Comparison of ENCODE assay signal across 9 cellular contexts in genomic region chr2:55159037-55159651, GRCh38.
DNase-seq lines count a peak whose midpoint lies in the region; ATAC-seq, FAIRE-seq and TF ChIP-seq lines count a peak whose summit lies in the region.
"Had no signal": no experiment of that assay in that cellular context is flagged by ENCODE, and none has a peak within 500 bp of the region (broad histone marks: within the 10 kb centered on the region; RNA-seq: fewer than 3 reads in every experiment).

No MANE protein-coding gene starts in this region.

- no peaks in the 10 kb centered on the region for H3K79me2 ChIP-seq in HepG2 (ENCODE audit: insufficient read depth, low read length)

- no peak overlapping the region; the same call in 1 of the 2 replicates for H3K4me2 ChIP-seq in HepG2 (ENCODE audit: low read depth, low read length)

- no peak for TF ChIP-seq EP300 in HepG2 (IDR thresholded peaks at IDR 0.05; ENCODE audit: low read depth in 2 of 2, low read length in 2 of 2)
- no peak for TF ChIP-seq EP300 in HepG2 (CRISPR knock-in tag; IDR thresholded peaks at IDR 0.05; ENCODE audit: borderline replicate concordance)
- no peak for TF ChIP-seq EP300 in suprapubic skin (IDR thresholded peaks at IDR 0.05)

- H3K27me3 ChIP-seq in liver (ENCODE audit: control insufficient read depth in 4 of 4, insufficient read depth in 4 of 4, low read length in 3 of 4) (no peaks in the 10 kb centered on the region), HepG2 (ENCODE audit: control insufficient read depth in 1 of 2, insufficient read depth in 2 of 2, low read length in 2 of 2) (peaks cover 2 to 63% of the 10 kb centered on the region in 2 experiments; a peak in 4 of 5 replicates), suprapubic skin (no peaks in the 10 kb centered on the region)
- H3K27me3 ChIP-seq in CD4-positive, alpha-beta T cell (ENCODE audit: control insufficient read depth, insufficient read depth, low read length): no peaks in the 10 kb centered on the region
- H3K27me3 ChIP-seq: SJSA1 had no signal

- no peak for FAIRE-seq in HepG2 (lab: Jason Lieb, UNC)

- H3K27ac Mint-ChIP-seq in CD4-positive, alpha-beta T cell: no peak overlapping the region
- no peak overlapping the region for H3K27ac Mint-ChIP-seq in WTC11

- H2AFZ ChIP-seq in HepG2 (ENCODE audit: low read length): no peak overlapping the region

- no peak overlapping the region for H3K27ac ChIP-seq in liver (ENCODE audit: low read depth in 1 of 2, low read length in 2 of 2)
- no peak overlapping the region for H3K27ac ChIP-seq in HepG2 (ENCODE audit: extremely low read length, insufficient read depth, low read length)
- H3K27ac ChIP-seq in suprapubic skin: peak overlapping the region; percentile 51
- no peak overlapping the region for H3K27ac ChIP-seq in CD4-positive, alpha-beta T cell (ENCODE audit: low read depth, low read length)
- H3K27ac ChIP-seq: SJSA1 had no signal

- no peak for TF ChIP-seq POLR2A in HepG2 (IDR thresholded peaks at IDR 0.05; ENCODE audit: insufficient read depth in 1 of 2, low read depth in 2 of 2, low read length in 2 of 2)
- no peak for TF ChIP-seq POLR2A in erythroblast (IDR thresholded peaks at IDR 0.05; ENCODE audit: low read length)
- TF ChIP-seq POLR2A in suprapubic skin (IDR thresholded peaks at IDR 0.05): no peak

- WGBS in liver: 70% methylated on average over 4 of the region's 4 CpGs
- 40% methylated on average over 4 of the region's 4 CpGs for WGBS in HepG2 (ENCODE audit: low lambda C conversion rate)
- 60% methylated on average over 4 of the region's 4 CpGs for WGBS in suprapubic skin

- peaks cover 8% of the 10 kb centered on the region for H3K4me1 Mint-ChIP-seq in CD4-positive, alpha-beta T cell (ENCODE audit: low read depth)
- peaks cover 52% of the 10 kb centered on the region for H3K4me1 Mint-ChIP-seq in WTC11

- H3K9me3 ChIP-seq in liver (ENCODE audit: control insufficient read depth in 4 of 4, low read length in 3 of 4) (no peaks in the 10 kb centered on the region), HepG2 (ENCODE audit: low read length) (no peaks in the 10 kb centered on the region), suprapubic skin (no peaks in the 10 kb centered on the region)
- H3K9me3 ChIP-seq in CD4-positive, alpha-beta T cell (ENCODE audit: control insufficient read depth, low read length): no peaks in the 10 kb centered on the region
- H3K9me3 ChIP-seq: SJSA1 had no signal

- BruUV-seq in HepG2 (replicated peaks; lab: Mats Ljungman, UMichigan): no TSS peak

- H4K20me1 ChIP-seq in HepG2 (ENCODE audit: insufficient read depth, low read length): no peaks in the 10 kb centered on the region

- H3K4me3 ChIP-seq in liver (ENCODE audit: low read depth in 1 of 3, low read length in 3 of 3): no peak overlapping the region
- no peak overlapping the region for H3K4me3 ChIP-seq in HepG2 (replicated peaks in 1 of 3; ENCODE audit: insufficient read depth in 1 of 3, low read depth in 2 of 3, low read length in 3 of 3)
- H3K4me3 ChIP-seq in suprapubic skin: no peak overlapping the region
- H3K4me3 ChIP-seq: SJSA1 had no signal

- intact Hi-C loops in HepG2 (cut with micrococcal nuclease; ENCODE audit: unreplicated experiment): no loop called here
- intact Hi-C loops in CD4-positive, alpha-beta T cell (cut with DNase I, micrococcal nuclease): no loop called here

- H3K9ac ChIP-seq in liver (ENCODE audit: low read depth in 1 of 2, low read length in 2 of 2): no peak overlapping the region
- H3K9ac ChIP-seq in HepG2 (ENCODE audit: insufficient read depth, low read depth, low read length): no peak overlapping the region

- H3K4me1 ChIP-seq in liver (ENCODE audit: control insufficient read depth in 4 of 4, insufficient read depth in 4 of 4, low read length in 3 of 4) (peaks cover 0 to 9% (median 3%) of the 10 kb centered on the region in 4 donors), HepG2 (ENCODE audit: insufficient read depth, low read length) (peaks cover 71% of the 10 kb centered on the region), suprapubic skin (peaks cover 88% of the 10 kb centered on the region)

- H3K27me3 Mint-ChIP-seq in CD4-positive, alpha-beta T cell: no peaks in the 10 kb centered on the region
- no peaks in the 10 kb centered on the region for H3K27me3 Mint-ChIP-seq in WTC11 (ENCODE audit: low read depth)

- POLR2A ChIA-PET in HepG2 (lab: Yijun Ruan, JAX): interaction anchor here (1.2 kb wide), 1 partner anchor 27 kb away, joined by 3 read pairs; no protein-coding TSS in a partner anchor
- POLR2A ChIA-PET in CD4-positive, alpha-beta T cell (lab: Charles Lee): no interaction called here
- POLR2A ChIA-PET in WTC11 (lab: Charles Lee): interaction anchor here (0.5 to 1.1 kb wide), 2 partner anchors 43 to 109 kb away, joined by 3 to 4 read pairs; partner anchors contain the start of gene RTN4

- ATAC-seq in HepG2 (no peak; the same call in 2 of the 3 replicates), HG03521 (IDR thresholded peaks at IDR 0.05; ENCODE audit: unreplicated experiment) (peak; percentile 41), WTC11 (no peak)
- no peak for ATAC-seq in CD4-positive, alpha-beta T cell (ENCODE audit: poor library complexity)

- TF ChIP-seq RAD21 in liver (IDR thresholded peaks at IDR 0.05) (no peak), HepG2 (CRISPR knock-in tag; IDR thresholded peaks at IDR 0.05) (no peak)

- no peaks in the 10 kb centered on the region for H3K9me3 Mint-ChIP-seq in CD4-positive, alpha-beta T cell
- no peaks in the 10 kb centered on the region for H3K9me3 Mint-ChIP-seq in WTC11

- no peaks in the 10 kb centered on the region for H3K36me3 ChIP-seq in liver (ENCODE audit: control insufficient read depth in 4 of 4, insufficient read depth in 3 of 4, low read depth in 1 of 4, low read length in 3 of 4)
- H3K36me3 ChIP-seq in HepG2 (replicated peaks in 1 of 2; ENCODE audit: control insufficient read depth in 1 of 2, insufficient read depth in 2 of 2, low read length in 2 of 2): no peaks in the 10 kb centered on the region
- H3K36me3 ChIP-seq in suprapubic skin: no peaks in the 10 kb centered on the region
- H3K36me3 ChIP-seq: SJSA1 had no signal

- no peak for DNase-seq in HepG2 (ENCODE audit: low spot score)
- peak; percentile 26 to 44 for DNase-seq in erythroblast (lab: John Stamatoyannopoulos, UW)
- DNase-seq in suprapubic skin (ENCODE audit: low spot score in 2 of 2): no peak
- no peak for DNase-seq in CD4-positive, alpha-beta T cell
- no peak for DNase-seq in OCI-M2 (lab: John Stamatoyannopoulos, UW; ENCODE audit: unreplicated experiment)
- DNase-seq in WTC11 (ENCODE audit: low spot score): no peak

- CTCF ChIA-PET in HepG2 (lab: Yijun Ruan, JAX; ENCODE audit: low intra/inter-chr PET ratio, low total read pairs): no interaction called here
- CTCF ChIA-PET in CD4-positive, alpha-beta T cell (lab: Charles Lee): no interaction called here
- CTCF ChIA-PET in WTC11 (lab: Charles Lee): no interaction called here

- no peak overlapping the region for H3K4me3 Mint-ChIP-seq in CD4-positive, alpha-beta T cell
- H3K4me3 Mint-ChIP-seq in WTC11: no peak overlapping the region

- TF ChIP-seq CTCF in liver (IDR thresholded peaks at IDR 0.05; ENCODE audit: low read depth, low read length, missing input control): no peak
- no peak for TF ChIP-seq CTCF in HepG2 (CRISPR knock-in tag; IDR thresholded peaks at IDR 0.05)
- TF ChIP-seq CTCF in suprapubic skin (IDR thresholded peaks at IDR 0.05): no peak
- no peak for TF ChIP-seq CTCF in CD4-positive, alpha-beta T cell (IDR thresholded peaks at IDR 0.05)
- TF ChIP-seq CTCF in WTC11 (IDR thresholded peaks at IDR 0.05): no peak

- no peaks in the 10 kb centered on the region for H3K36me3 Mint-ChIP-seq in CD4-positive, alpha-beta T cell (ENCODE audit: low read depth)
- no peaks in the 10 kb centered on the region for H3K36me3 Mint-ChIP-seq in WTC11

- in situ Hi-C loops in HepG2 (cut with HindIII; ENCODE audit: extremely low pct_ligation_motif_present, low pct_unique_long_range_greater_than_20kb): no loop called here

TF ChIP-seq in liver, 16 proteins besides CTCF, POLR2A, EP300 and RAD21 (continues in another document):
- TF ChIP-seq EGR1 (IDR thresholded peaks at IDR 0.05; ENCODE audit: low read depth in 2 of 2) (no peak), GABPA (IDR thresholded peaks at IDR 0.05 in 1 of 2, conservative IDR thresholded peaks at IDR 0.05 in 1 of 2) (no peak), NR2F2 (IDR thresholded peaks at IDR 0.05) (peak; percentile 65), ATF3 (IDR thresholded peaks at IDR 0.05) (no peak), YY1 (IDR thresholded peaks at IDR 0.05) (no peak), TAF1 (conservative IDR thresholded peaks at IDR 0.05) (no peak)

TF ChIP-seq in HepG2, 621 proteins besides CTCF, POLR2A, EP300 and RAD21 (continues in another document):
- no peak for TF ChIP-seq ZNF572 (CRISPR knock-in tag; IDR thresholded peaks at IDR 0.05)
- no peak for TF ChIP-seq CHD4 (IDR thresholded peaks at IDR 0.05; ENCODE audit: borderline replicate concordance, low read length)
- no peak for TF ChIP-seq ARID3A (IDR thresholded peaks at IDR 0.05; ENCODE audit: low read depth, low read length)

TF ChIP-seq in WTC11, 78 proteins besides CTCF, POLR2A, EP300 and RAD21 (continues in another document):
- TF ChIP-seq IRF2 (CRISPR knock-in tag; IDR thresholded peaks at IDR 0.05; ENCODE audit: borderline replicate concordance, low read depth) (no peak), ZNF263 (CRISPR knock-in tag; IDR thresholded peaks at IDR 0.05; ENCODE audit: low read depth) (no peak), AR (CRISPR knock-in tag; IDR thresholded peaks at IDR 0.05) (no peak), CREB1 (CRISPR knock-in tag; IDR thresholded peaks at IDR 0.05) (no peak), NR1H2 (CRISPR knock-in tag; IDR thresholded peaks at IDR 0.05) (no peak)

Comparison
In these comparisons a context has a peak if more than half of its experiments do, and no peak if none do; other contexts are left out.
1. DNase-seq: peak in erythroblast (2 of 2); none in HepG2 (single experiment), suprapubic skin (0 of 2), CD4-positive, alpha-beta T cell (0 of 10), OCI-M2 (single experiment) and WTC11 (single experiment).